8 cellular contexts compared by ENCODE assay signal in the genomic region with DNA sequence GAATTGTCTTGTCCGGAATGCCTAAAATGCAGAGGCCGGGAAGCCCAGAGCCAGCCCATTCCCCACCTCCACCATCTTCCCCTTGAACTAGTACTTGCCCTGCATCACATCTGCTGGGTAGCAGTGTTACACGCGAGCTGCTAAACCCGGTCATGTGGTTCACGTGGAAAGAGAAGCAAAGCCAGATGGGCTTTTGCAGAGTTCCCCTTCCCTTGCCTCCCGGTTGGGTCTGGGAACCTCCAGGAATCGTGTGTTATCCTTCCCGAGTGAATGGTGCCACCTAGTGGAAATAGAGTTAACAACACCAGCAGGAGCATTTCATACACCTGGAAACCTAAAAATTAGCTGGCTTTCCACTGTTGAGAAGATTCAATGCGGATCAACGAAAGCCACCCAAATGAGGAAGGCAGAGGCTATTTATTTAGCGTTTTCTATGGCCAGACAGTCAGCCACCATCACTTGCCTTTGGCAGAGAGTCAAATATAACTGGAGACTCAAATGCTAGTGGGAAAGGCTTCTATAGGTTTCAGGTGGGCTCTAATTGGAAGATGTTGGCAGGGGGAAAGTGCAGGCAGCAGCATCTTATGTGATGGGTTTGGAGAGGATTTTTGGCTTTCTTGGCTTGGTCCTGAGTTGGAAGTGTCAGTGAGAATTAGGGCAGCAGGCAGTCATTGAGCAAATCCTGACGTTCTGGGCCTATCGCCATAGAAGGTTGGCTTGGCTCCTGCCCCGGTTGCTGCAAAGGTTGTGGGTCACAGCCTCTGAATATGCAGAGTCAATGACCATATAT. TPM values are rescaled to one million over a fixed set of nuclear protein-coding genes. Genes with fewer than 3 reads are reported as not detected.
DNase-seq lines count a peak whose midpoint lies in the region; ATAC-seq and TF ChIP-seq lines count a peak whose summit lies in the region.

No MANE protein-coding gene starts in this region.

- H2AFZ ChIP-seq in neuronal stem cell (ENCODE audit: low read length) = peak overlapping the region; percentile 81

- H3K4ac ChIP-seq in neuronal stem cell (ENCODE audit: low read length) = no peak overlapping the region

- no peak overlapping the region for H4K91ac ChIP-seq in neuronal stem cell (ENCODE audit: low read depth, low read length, poor library complexity)

- POLR2A ChIA-PET in AG04449 (lab: Yijun Ruan, JAX) = interaction anchor here (0.6 to 1.4 kb wide), 2 partner anchors 136 to 1625 kb away, joined by 3 read pairs; no protein-coding TSS in a partner anchor

- H3K27ac ChIP-seq in neuronal stem cell (replicated peaks; ENCODE audit: low read length) = no peak overlapping the region

- H2BK15ac ChIP-seq in neuronal stem cell (ENCODE audit: low read length) = no peak overlapping the region

- no peaks in the 10 kb centered on the region for H3K79me1 ChIP-seq in neuronal stem cell (ENCODE audit: low read depth, low read length)

- no peak overlapping the region for H2AK5ac ChIP-seq in neuronal stem cell (ENCODE audit: low read depth, low read length)

- peaks cover 19% of the 10 kb centered on the region for H3K4me1 Mint-ChIP-seq in activated CD4-positive, alpha-beta T cell treated with anti-CD3 and anti-CD28 coated beads, Interleukin-2, amount 10 ng/mL, durations not matched to agents 24 days and 14 days

- CTCF ChIA-PET in AG04449 (lab: Yijun Ruan, JAX) = interaction anchor here (0.6 to 9.6 kb wide), 41 partner anchors 9 to 881 kb away, joined by 3 to 309 read pairs (median 4); no protein-coding TSS in a partner anchor

- H3K9ac ChIP-seq in neuronal stem cell (ENCODE audit: low read depth, low read length, poor library complexity) = no peak overlapping the region

- no peak overlapping the region for H2BK12ac ChIP-seq in neuronal stem cell (ENCODE audit: low read length)

- H3K27ac Mint-ChIP-seq in activated CD4-positive, alpha-beta T cell treated with anti-CD3 and anti-CD28 coated beads, Interleukin-2, amount 10 ng/mL, durations not matched to agents 24 days and 14 days = no peak overlapping the region

- no peak overlapping the region for H3K14ac ChIP-seq in neuronal stem cell (ENCODE audit: low read length)

- TF ChIP-seq CTCF in AG04449 (IDR thresholded peaks at IDR 0.05; ENCODE audit: insufficient read depth, low read length, missing control alignments) = peak; percentile 76
- peak; percentile 83 for TF ChIP-seq CTCF in GM10266 (IDR thresholded peaks at IDR 0.05; ENCODE audit: control insufficient read depth, insufficient read depth, low read depth, missing control alignments)
- TF ChIP-seq CTCF in fibroblast of villous mesenchyme (IDR thresholded peaks at IDR 0.05; ENCODE audit: insufficient read depth, low read depth, low read length) = peak; percentile 90

- H3K4me3 Mint-ChIP-seq in activated CD4-positive, alpha-beta T cell treated with anti-CD3 and anti-CD28 coated beads, Interleukin-2, amount 10 ng/mL, durations not matched to agents 24 days and 14 days = no peak overlapping the region

- peaks cover 37% of the 10 kb centered on the region for H3K27me3 Mint-ChIP-seq in activated CD4-positive, alpha-beta T cell treated with anti-CD3 and anti-CD28 coated beads, Interleukin-2, amount 10 ng/mL, durations not matched to agents 24 days and 14 days

- no peaks in the 10 kb centered on the region for H3K36me3 ChIP-seq in neuronal stem cell (replicated peaks in 1 of 2; ENCODE audit: control insufficient read depth in 2 of 2, insufficient read depth in 2 of 2, low read length in 2 of 2)

- H2BK5ac ChIP-seq in neuronal stem cell (ENCODE audit: low read length) = no peak overlapping the region

- no peak overlapping the region for H3K23ac ChIP-seq in neuronal stem cell (ENCODE audit: low read depth, low read length, poor library complexity)

- peaks cover 0 to 15% (median 0%) of the 10 kb centered on the region in 3 experiments for H3K27me3 ChIP-seq in neuronal stem cell (ENCODE audit: control insufficient read depth in 3 of 3, insufficient read depth in 3 of 3, low read depth in 1 of 3, low read length in 3 of 3)

- peaks cover 0 to 3% of the 10 kb centered on the region in 2 donors for H3K4me1 ChIP-seq in neuronal stem cell (ENCODE audit: control insufficient read depth in 2 of 2, insufficient read depth in 1 of 2, low read depth in 1 of 2, low read length in 2 of 2)

- no peak overlapping the region for H3K4me2 ChIP-seq in neuronal stem cell (ENCODE audit: insufficient read depth, low read length, poor library complexity, severe bottlenecking)

- DNase-seq in AG04449 (ENCODE audit: low read depth, low spot score) (no peak), GM10266 (ENCODE audit: extremely low spot score) (no peak), NCI-H2107 treated with DMSO at 0.1 percent for 48 hours (lab: John Stamatoyannopoulos, UW; ENCODE audit: unreplicated experiment) (peak; percentile 77), fibroblast of villous mesenchyme (ENCODE audit: low read depth) (peak; percentile 86), neuronal stem cell (ENCODE audit: low spot score) (peak; percentile 77), GM19238 (ENCODE audit: insufficient read length, low spot score) (no peak)
- DNase-seq in activated CD4-positive, alpha-beta T cell treated with anti-CD3 and anti-CD28 coated beads, Interleukin-2, amount 10 ng/mL, durations not matched to agents 24 days and 14 days = peak; percentile 80

- H3K9me3 Mint-ChIP-seq in activated CD4-positive, alpha-beta T cell treated with anti-CD3 and anti-CD28 coated beads, Interleukin-2, amount 10 ng/mL, durations not matched to agents 24 days and 14 days = no peaks in the 10 kb centered on the region

- no peak overlapping the region for H2BK120ac ChIP-seq in neuronal stem cell (ENCODE audit: low read depth, low read length)

- WGBS in neuronal stem cell (ENCODE audit: extremely low coverage in 2 of 2, insufficient read length in 2 of 2, insufficient replicate concordance in 1 of 2), 2 donors = no CpG with 5 or more reads among the region's 15 CpGs

- H3K9me3 ChIP-seq in neuronal stem cell (replicated peaks in 1 of 2; ENCODE audit: control insufficient read depth in 2 of 2, insufficient read depth in 1 of 2, low read depth in 1 of 2, low read length in 2 of 2) = no peaks in the 10 kb centered on the region

- H4K8ac ChIP-seq in neuronal stem cell (ENCODE audit: low read depth, low read length) = no peak overlapping the region

- ATAC-seq in HG02852 (IDR thresholded peaks at IDR 0.05; ENCODE audit: unreplicated experiment) = no peak

- peak overlapping the region; percentile 89 for H3K18ac ChIP-seq in neuronal stem cell (ENCODE audit: low read length)

- no peaks in the 10 kb centered on the region for H3K36me3 Mint-ChIP-seq in activated CD4-positive, alpha-beta T cell treated with anti-CD3 and anti-CD28 coated beads, Interleukin-2, amount 10 ng/mL, durations not matched to agents 24 days and 14 days (ENCODE audit: low read depth)

- intact Hi-C loops in activated CD4-positive, alpha-beta T cell treated with anti-CD3 and anti-CD28 coated beads, Interleukin-2, amount 10 ng/mL, durations not matched to agents 24 days and 14 days (cut with micrococcal nuclease) = loop anchor here (1.0 kb wide), 1 partner anchor 135 kb away; no protein-coding TSS in a partner anchor

- H3K4me3 ChIP-seq in AG04449 (ENCODE audit: low read depth, low read length) (no peak overlapping the region), fibroblast of villous mesenchyme (ENCODE audit: low read depth, low read length) (no peak overlapping the region), neuronal stem cell (ENCODE audit: low read length in 2 of 2) (no peak overlapping the region)

RNA-seq across cellular contexts. Expression of a gene that starts 12.9 kb away (rescaled TPM):
- not detected in 2 replicates for total RNA-seq in activated CD4-positive, alpha-beta T cell treated with anti-CD3 and anti-CD28 coated beads, Interleukin-2, amount 10 ng/mL, durations not matched to agents 24 days and 14 days
- 25.5 and 26.7 TPM in 2 replicates for total RNA-seq in fibroblast of villous mesenchyme
- 32.4 TPM for polyA plus RNA-seq in neuronal stem cell (2013, experiment 1 of 2)
- 33.1 TPM for polyA plus RNA-seq in neuronal stem cell (2013, experiment 2 of 2)

RNA-seq across cellular contexts. Expression of a gene that starts 19.2 kb away (rescaled TPM):
- total RNA-seq in activated CD4-positive, alpha-beta T cell treated with anti-CD3 and anti-CD28 coated beads, Interleukin-2, amount 10 ng/mL, durations not matched to agents 24 days and 14 days = 22.9 and 28.1 TPM in 2 replicates
- total RNA-seq in fibroblast of villous mesenchyme = 12.9 and 20.3 TPM in 2 replicates
- 8.7 TPM for polyA plus RNA-seq in neuronal stem cell (2013, experiment 1 of 2)
- 8.8 TPM for polyA plus RNA-seq in neuronal stem cell (2013, experiment 2 of 2)

RNA-seq across cellular contexts. Expression of a gene that starts 43.0 kb away (rescaled TPM):
- total RNA-seq in activated CD4-positive, alpha-beta T cell treated with anti-CD3 and anti-CD28 coated beads, Interleukin-2, amount 10 ng/mL, durations not matched to agents 24 days and 14 days = 183 and 192 TPM in 2 replicates
- 71.8 and 91.1 TPM in 2 replicates for total RNA-seq in fibroblast of villous mesenchyme
- 296 TPM for polyA plus RNA-seq in neuronal stem cell (2013, experiment 1 of 2)
- 293 TPM for polyA plus RNA-seq in neuronal stem cell (2013, experiment 2 of 2)

Comparison
In these comparisons a context has a peak if more than half of its experiments do, and no peak if none do; other contexts are left out.
1. DNase-seq: peak in NCI-H2107 treated with DMSO at 0.1 percent for 48 hours (single experiment), activated CD4-positive, alpha-beta T cell treated with anti-CD3 and anti-CD28 coated beads, Interleukin-2, amount 10 ng/mL, durations not matched to agents 24 days and 14 days (single experiment), fibroblast of villous mesenchyme (single experiment) and neuronal stem cell (single experiment); none in AG04449 (single experiment), GM10266 (single experiment) and GM19238 (single experiment).
2. RNA of a gene that starts 12.9 kb away (total RNA-seq): 25.5 to 26.7 TPM in fibroblast of villous mesenchyme; not detected in activated CD4-positive, alpha-beta T cell treated with anti-CD3 and anti-CD28 coated beads, Interleukin-2, amount 10 ng/mL, durations not matched to agents 24 days and 14 days; every median in the first group is over 10 times any median in the second.
3. Peak in every context shown above with its lines, with median percentiles within 50 percentile points of each other: CTCF ChIP-seq.